35 cellular contexts compared by ENCODE assay signal in genomic region chr2:102236132-102236531, GRCh38. TPM values are rescaled to one million over a fixed set of nuclear protein-coding genes. Genes with fewer than 3 reads are reported as not detected.
"Had no signal": no experiment of that assay in that cellular context is flagged by ENCODE, and none has a peak within 500 bp of the region (broad histone marks: within the 10 kb centered on the region; RNA-seq: fewer than 3 reads in every experiment).

No MANE protein-coding gene starts in this region.

- H3K9ac ChIP-seq: KMS-11 had no signal

- H3K9me3 ChIP-seq: adrenal gland, body of pancreas, breast epithelium had no signal

- ATAC-seq: activated CD8-positive, alpha-beta T cell treated with anti-CD3 and anti-CD28 coated beads for 36 hours; activated naive CD4-positive, alpha-beta T cell treated with anti-CD3 and anti-CD28 coated beads, Interleukin-2, amount 50 U/mL, for 72 hours; activated T-cell treated with anti-CD3 and anti-CD28 coated beads, Interleukin-2, amount 50 U/mL, for 4 hours; body of pancreas; Right ventricle myocardium inferior had no signal

- H3K36me3 ChIP-seq: adrenal gland, breast epithelium had no signal

- H3K4me1 ChIP-seq: breast epithelium had no signal

- H3K27me3 ChIP-seq: adrenal gland, body of pancreas, breast epithelium had no signal

- FAIRE-seq: astrocyte, RCC 7860 had no signal

- H3K27ac ChIP-seq: adrenal gland, body of pancreas, breast epithelium, KMS-11, PC-9, RWPE1, VCaP had no signal

- H3K4me2 ChIP-seq: KMS-11, PC-9 had no signal

- H3K4me3 ChIP-seq: adrenal gland, body of pancreas, breast epithelium, PC-9 had no signal

- H2AFZ ChIP-seq: PC-9 had no signal

- DNase-seq: activated B cell treated with CpG ODN at 0.5 μM for 24 hours; activated CD4-positive, alpha-beta T cell treated with anti-CD3 and anti-CD28 coated beads for 4 hours; activated CD4-positive, alpha-beta T cell treated with anti-CD3 and anti-CD28 coated beads, Interleukin-2, amount 50 U/mL, for 4 hours; activated CD4-positive, CD25-positive, alpha-beta regulatory T cell treated with anti-CD3 and anti-CD28 coated beads, Interleukin-2, amount 50 U/mL, for 72 hours; activated CD8-positive, alpha-beta memory T cell treated with anti-CD3 and anti-CD28 coated beads, Interleukin-2, amount 50 U/mL, for 4 hours; activated gamma-delta T cell treated with Interleukin-2 at 50 U/mL for 16 hours; activated T-cell treated with anti-CD3 and anti-CD28 coated beads for 4 hours; activated T-cell treated with anti-CD3 and anti-CD28 coated beads, Interleukin-2, amount 50 U/mL, for 4 hours; adrenal gland; body of pancreas; MM.1S; NCI-H1092; NCI-H1436 treated with DMSO at 0.1 percent for 48 hours; NCI-H1694 treated with DMSO at 0.1 percent for 48 hours; NCI-H2029 treated with DMSO at 0.1 percent for 48 hours; NCI-H2107; NCI-H2171 treated with DMSO at 0.1 percent for 48 hours; NCI-H2227 treated with DMSO at 0.1 percent for 48 hours; NCI-H446; NCI-H524 treated with DMSO at 0.1 percent for 48 hours; PC-9; SIG-M5; T-helper 1 cell; T-helper 9 cell had no signal

RNA-seq across cellular contexts. Expression of gene IL1RL2, which starts 49.3 kb away (rescaled TPM):
- total RNA-seq: activated B cell treated with CpG ODN at 0.5 μM for 24 hours; activated CD8-positive, alpha-beta T cell treated with anti-CD3 and anti-CD28 coated beads for 36 hours; OCI-LY7; Right ventricle myocardium inferior; SK-MEL-5 had no signal
